ENCODE assay signal across 18 cellular contexts in genomic region chrX:150805736-150806135, GRCh38.
"Had no signal": no experiment of that assay in that cellular context is flagged by ENCODE, and none has a peak within 500 bp of the region (broad histone marks: within the 10 kb centered on the region; RNA-seq: fewer than 3 reads in every experiment).

No MANE protein-coding gene starts in this region.

- H3K4me3 ChIP-seq: esophagus muscularis mucosa, hepatocyte, pancreas, right lobe of liver, skin epidermis had no signal

- FAIRE-seq: pancreas had no signal

- H3K9me3 ChIP-seq: esophagus muscularis mucosa, pancreas, right lobe of liver had no signal

- H3K27ac ChIP-seq: epithelial cell of prostate, esophagus muscularis mucosa, hepatocyte, pancreas, right lobe of liver, skin epidermis had no signal

- H3K79me2 ChIP-seq: hepatocyte had no signal

- H2AFZ ChIP-seq: hepatocyte had no signal

- H3K4me2 ChIP-seq: hepatocyte had no signal

- H3K27me3 ChIP-seq: esophagus muscularis mucosa, pancreas, right lobe of liver had no signal

- ATAC-seq: effector memory CD8-positive, alpha-beta T cell; left lobe of liver; natural killer cell; pancreas had no signal

- DNase-seq: central memory CD4-positive, alpha-beta T cell; effector memory CD8-positive, alpha-beta T cell; foreskin fibroblast; head of caudate nucleus; mammary epithelial cell; natural killer cell; occipital lobe; pancreas; retina; right lobe of liver; stimulated activated CD4-positive, alpha-beta T cell treated with anti-CD3 and anti-CD28 coated beads, Interleukin-12 subunit alpha, Interleukin-12 subunit beta, amount 100 ng/mL, for 4 hours; stimulated activated naive CD4-positive, alpha-beta T cell treated with Interleukin-2 at 50 U/mL for 16 hours; trophoblast cell had no signal

- H3K36me3 ChIP-seq: pancreas, right lobe of liver had no signal

- H3K4me1 ChIP-seq: esophagus muscularis mucosa, pancreas, right lobe of liver had no signal
